1 cellular context compared by ENCODE assay signal in the genomic region with DNA sequence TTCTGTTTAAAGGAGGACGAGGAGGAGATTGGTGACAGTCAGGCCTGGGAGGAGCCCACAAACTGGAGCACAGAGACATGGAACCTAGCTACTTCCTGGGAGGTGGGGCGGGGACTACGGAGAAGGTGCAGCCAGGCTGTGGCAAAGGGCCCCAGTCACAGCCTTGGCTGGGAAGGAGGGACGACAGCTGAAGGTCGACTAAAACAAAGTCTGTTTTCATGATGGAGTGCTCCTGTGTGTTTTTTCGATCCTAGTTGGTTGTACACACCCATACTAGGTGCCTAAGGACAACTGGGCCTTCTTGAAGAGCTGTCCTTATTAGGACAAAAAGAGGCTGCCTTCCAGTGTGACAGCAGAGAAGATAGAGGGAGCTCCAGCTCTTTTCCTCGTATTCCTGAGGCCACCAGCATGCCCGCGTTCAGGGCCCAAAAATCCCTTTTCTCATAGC.
TF ChIP-seq lines count a peak whose summit lies in the region.

No MANE protein-coding gene starts in this region.

TF ChIP-seq in IMR-90, 13 proteins besides CTCF, POLR2A, EP300 and RAD21:
- TF ChIP-seq SMC3 (IDR thresholded peaks at IDR 0.05; ENCODE audit: low read depth, low read length) (peak; percentile 34; the same call in 1 of the 2 replicates), NFE2L2 (IDR thresholded peaks at IDR 0.05; ENCODE audit: low read depth, low read length) (no peak)
